Comparison of ENCODE assay signal across 10 cellular contexts in genomic region chr10:110850990-110851389, GRCh38. TPM values are rescaled to one million over a fixed set of nuclear protein-coding genes. Genes with fewer than 3 reads are reported as not detected.
DNase-seq lines count a peak whose midpoint lies in the region; ATAC-seq and TF ChIP-seq lines count a peak whose summit lies in the region.
"Had no signal": no experiment of that assay in that cellular context is flagged by ENCODE, and none has a peak within 500 bp of the region (broad histone marks: within the 10 kb centered on the region; RNA-seq: fewer than 3 reads in every experiment).

No MANE protein-coding gene starts in this region.

- H3K4me3 ChIP-seq in SJSA1, result no peak overlapping the region
- no peak overlapping the region for H3K4me3 ChIP-seq in skin epidermis
- no peak overlapping the region for H3K4me3 ChIP-seq in gastroesophageal sphincter

- no peaks in the 10 kb centered on the region for H3K27me3 Mint-ChIP-seq in T-helper 1 cell treated with Interleukin-12 subunit alpha and Interleukin-12 subunit beta and Interleukin-4 antibody, amounts not matched to agents 30 μg/mL and 1 μg/mL, for 36 hours (ENCODE audit: low read depth)
- no peaks in the 10 kb centered on the region for H3K27me3 Mint-ChIP-seq in effector memory CD8-positive, alpha-beta T cell

- 79% methylated on average over 4 of the region's 6 CpGs; no CpG with 5 or more reads in 1 of the 2 donors for WGBS in gastroesophageal sphincter (ENCODE audit: low coverage in 1 of 2), 2 donors

- TF ChIP-seq CTCF in gastroesophageal sphincter (IDR thresholded peaks at IDR 0.05), result no peak

- H3K4me1 ChIP-seq in SJSA1 (replicated peaks) (peaks cover 13% of the 10 kb centered on the region), gastroesophageal sphincter (no peaks in the 10 kb centered on the region)

- no peaks in the 10 kb centered on the region for H3K36me3 ChIP-seq in SJSA1
- H3K36me3 ChIP-seq in gastroesophageal sphincter, result no peaks in the 10 kb centered on the region

- H3K4me3 Mint-ChIP-seq in T-helper 1 cell treated with Interleukin-12 subunit alpha and Interleukin-12 subunit beta and Interleukin-4 antibody, amounts not matched to agents 30 μg/mL and 1 μg/mL, for 36 hours, result peak overlapping the region; percentile 47
- peak overlapping the region; percentile 75 to 82 for H3K4me3 Mint-ChIP-seq in effector memory CD8-positive, alpha-beta T cell

- DNase-seq in T-helper 1 cell (no peak), SJSA1 (ENCODE audit: low read depth in 1 of 2, low spot score in 2 of 2) (peak in 1 of 2 experiments; percentile 29), amygdala (lab: John Stamatoyannopoulos, UW) (no peak)
- no peak for DNase-seq in effector memory CD8-positive, alpha-beta T cell
- DNase-seq: activated CD8-positive, alpha-beta memory T cell treated with anti-CD3 and anti-CD28 coated beads, Interleukin-2, amount 50 U/mL, for 48 hours; NCI-H1092 had no signal

- H3K9me3 ChIP-seq in SJSA1 (replicated peaks) (no peaks in the 10 kb centered on the region), gastroesophageal sphincter (no peaks in the 10 kb centered on the region)

- H3K27me3 ChIP-seq in SJSA1 (replicated peaks), result no peaks in the 10 kb centered on the region
- H3K27me3 ChIP-seq in gastroesophageal sphincter, result no peaks in the 10 kb centered on the region

- H3K27ac ChIP-seq in SJSA1, result 0 out of 2 replicates have a peak overlapping the region, but pooled peaks have one; percentile 4
- H3K27ac ChIP-seq in skin epidermis, result peak overlapping the region in 11 of 21 experiments; percentile 1 to 69 (median 40)
- no peak overlapping the region for H3K27ac ChIP-seq in gastroesophageal sphincter

- peaks cover 7% of the 10 kb centered on the region for H3K36me3 Mint-ChIP-seq in T-helper 1 cell treated with Interleukin-12 subunit alpha and Interleukin-12 subunit beta and Interleukin-4 antibody, amounts not matched to agents 30 μg/mL and 1 μg/mL, for 36 hours (ENCODE audit: low read depth)
- H3K36me3 Mint-ChIP-seq in effector memory CD8-positive, alpha-beta T cell (ENCODE audit: insufficient read depth), result peaks cover 5% of the 10 kb centered on the region

- no peak for TF ChIP-seq POLR2A in gastroesophageal sphincter (IDR thresholded peaks at IDR 0.05)

- no peaks in the 10 kb centered on the region for H3K9me3 Mint-ChIP-seq in T-helper 1 cell treated with Interleukin-12 subunit alpha and Interleukin-12 subunit beta and Interleukin-4 antibody, amounts not matched to agents 30 μg/mL and 1 μg/mL, for 36 hours
- H3K9me3 Mint-ChIP-seq in effector memory CD8-positive, alpha-beta T cell, result peaks cover 3 to 5% of the 10 kb centered on the region in 2 donors

- H3K27ac Mint-ChIP-seq in T-helper 1 cell treated with Interleukin-12 subunit alpha and Interleukin-12 subunit beta and Interleukin-4 antibody, amounts not matched to agents 30 μg/mL and 1 μg/mL, for 36 hours, result peak overlapping the region; percentile 38
- peak overlapping the region; percentile 26 to 89 for H3K27ac Mint-ChIP-seq in effector memory CD8-positive, alpha-beta T cell

- H3K4me1 Mint-ChIP-seq in T-helper 1 cell treated with Interleukin-12 subunit alpha and Interleukin-12 subunit beta and Interleukin-4 antibody, amounts not matched to agents 30 μg/mL and 1 μg/mL, for 36 hours (ENCODE audit: low read depth), result peaks cover 54% of the 10 kb centered on the region
- H3K4me1 Mint-ChIP-seq in effector memory CD8-positive, alpha-beta T cell (ENCODE audit: low read depth in 2 of 2), result peaks cover 71 to 79% of the 10 kb centered on the region in 2 donors

- TF ChIP-seq EP300 in gastroesophageal sphincter (IDR thresholded peaks at IDR 0.05), result no peak

- peak; percentile 28 for ATAC-seq in effector memory CD8-positive, alpha-beta T cell (replicated peaks)
- ATAC-seq in gastroesophageal sphincter (no peak), HG02973 (IDR thresholded peaks at IDR 0.05; ENCODE audit: unreplicated experiment) (no peak)

RNA-seq across cellular contexts. Expression of gene PDCD4, which starts 20.7 kb away (rescaled TPM):
- total RNA-seq in SJSA1 (2014; rRNA removed; shearing (Covaris generic)), result 16.0 and 21.0 TPM in 2 replicates
- 10 to 100 TPM; 69.1 to 74.6 (median 72.2) TPM for total RNA-seq in gastroesophageal sphincter

Comparison
In these comparisons a context has a peak if more than half of its experiments do, and no peak if none do; other contexts are left out.
1. H3K27ac ChIP-seq: peak in SJSA1 (single experiment) and skin epidermis (11 of 21); none in gastroesophageal sphincter (0 of 4).